In genomic region chr4:3213101-3213416, GRCh38 we compare ENCODE assay signal across 22 cellular contexts.
"Had no signal": no experiment of that assay in that cellular context is flagged by ENCODE, and none has a peak within 500 bp of the region (broad histone marks: within the 10 kb centered on the region; RNA-seq: fewer than 3 reads in every experiment).

No MANE protein-coding gene starts in this region.

- DNase-seq: activated CD4-positive, alpha-beta T cell treated with anti-CD3 and anti-CD28 coated beads for 36 hours; activated CD8-positive, alpha-beta T cell treated with anti-CD3 and anti-CD28 coated beads for 36 hours; activated gamma-delta T cell; activated naive CD4-positive, alpha-beta T cell treated with anti-CD3 and anti-CD28 coated beads, Interleukin-2, amount 10 ng/mL, durations not matched to agents 7 days and 5 days; activated naive CD8-positive, alpha-beta T cell treated with anti-CD3 and anti-CD28 coated beads, Interleukin-2, amount 10 ng/mL, durations not matched to agents 7 days and 5 days; activated T-cell treated with anti-CD3 and anti-CD28 coated beads, Interleukin-2, amount 50 U/mL, for 24 hours; anterior cingulate cortex; MG63; MV-4-11; NCI-H1092 treated with DMSO at 0.1 percent for 48 hours; NCI-H1417 treated with DMSO at 0.1 percent for 48 hours; NCI-H1694; NCI-H2029; NCI-H2107; NCI-H2171 treated with DMSO at 0.1 percent for 48 hours; NCI-H226; NCI-H526; NCI-H774; SHP77; T-cell; WERI-Rb-1 had no signal

- ATAC-seq: activated CD4-positive, alpha-beta T cell treated with anti-CD3 and anti-CD28 coated beads for 36 hours; activated CD8-positive, alpha-beta T cell treated with anti-CD3 and anti-CD28 coated beads for 36 hours; T-cell had no signal

- H3K27ac Mint-ChIP-seq: activated CD4-positive, alpha-beta T cell treated with anti-CD3 and anti-CD28 coated beads for 36 hours; activated CD8-positive, alpha-beta T cell treated with anti-CD3 and anti-CD28 coated beads for 36 hours; activated naive CD8-positive, alpha-beta T cell treated with anti-CD3 and anti-CD28 coated beads, Interleukin-2, amount 10 ng/mL, durations not matched to agents 7 days and 5 days; activated T-cell treated with anti-CD3 and anti-CD28 coated beads, Interleukin-2, amount 50 U/mL, for 24 hours; activated T-helper 1 cell treated with anti-CD3 and anti-CD28 coated beads, Interleukin-12 subunit alpha, Interleukin-12 subunit beta, Interleukin-2, Interleukin-4 antibody, amounts not matched to agents 30 ng/mL and 10 ng/mL and 1 ng/mL, durations not matched to agents 14 hours and 24 hours and 36 hours; T-cell had no signal

- H3K9me3 Mint-ChIP-seq: activated CD8-positive, alpha-beta T cell treated with anti-CD3 and anti-CD28 coated beads for 36 hours; activated naive CD4-positive, alpha-beta T cell treated with anti-CD3 and anti-CD28 coated beads, Interleukin-2, amount 10 ng/mL, durations not matched to agents 7 days and 5 days; activated naive CD8-positive, alpha-beta T cell treated with anti-CD3 and anti-CD28 coated beads, Interleukin-2, amount 10 ng/mL, durations not matched to agents 7 days and 5 days; activated T-cell treated with anti-CD3 and anti-CD28 coated beads, Interleukin-2, amount 50 U/mL, for 24 hours; activated T-helper 1 cell treated with anti-CD3 and anti-CD28 coated beads, Interleukin-12 subunit alpha, Interleukin-12 subunit beta, Interleukin-2, Interleukin-4 antibody, amounts not matched to agents 30 ng/mL and 10 ng/mL and 1 ng/mL, durations not matched to agents 14 hours and 24 hours and 36 hours; T-cell had no signal
